In genomic region chr3:52083556-52084087, GRCh38 we compare ENCODE assay signal across 22 cellular contexts.
"Had no signal": no experiment of that assay in that cellular context is flagged by ENCODE, and none has a peak within 500 bp of the region (broad histone marks: within the 10 kb centered on the region; RNA-seq: fewer than 3 reads in every experiment).

No MANE protein-coding gene starts in this region.

- H3K4me3 ChIP-seq: ascending aorta, breast epithelium, gastrocnemius medialis, mucosa of descending colon, pancreas, tibial artery, uterus had no signal

- H3K27me3 Mint-ChIP-seq: activated CD8-positive, alpha-beta T cell treated with anti-CD3 and anti-CD28 coated beads for 36 hours; naive B cell had no signal

- H3K27ac Mint-ChIP-seq: activated CD8-positive, alpha-beta T cell treated with anti-CD3 and anti-CD28 coated beads for 36 hours; activated naive CD4-positive, alpha-beta T cell treated with anti-CD3 and anti-CD28 coated beads for 36 hours had no signal

- H3K9me3 Mint-ChIP-seq: activated CD8-positive, alpha-beta T cell treated with anti-CD3 and anti-CD28 coated beads for 36 hours; activated naive CD4-positive, alpha-beta T cell treated with anti-CD3 and anti-CD28 coated beads for 36 hours; naive B cell had no signal

- H3K27me3 ChIP-seq: ascending aorta, breast epithelium, gastrocnemius medialis, pancreas, tibial artery, uterus had no signal

- H3K4me3 Mint-ChIP-seq: activated CD8-positive, alpha-beta T cell treated with anti-CD3 and anti-CD28 coated beads for 36 hours; activated naive CD4-positive, alpha-beta T cell treated with anti-CD3 and anti-CD28 coated beads for 36 hours had no signal

- H3K9me3 ChIP-seq: ascending aorta, breast epithelium, gastrocnemius medialis, mucosa of descending colon, pancreas, tibial artery, uterus had no signal

- H3K27ac ChIP-seq: ascending aorta, breast epithelium, gastrocnemius medialis, pancreas, tibial artery, uterus had no signal

- H3K36me3 Mint-ChIP-seq: naive B cell had no signal

- ATAC-seq: activated CD8-positive, alpha-beta T cell treated with anti-CD3 and anti-CD28 coated beads for 36 hours; gastrocnemius medialis; mucosa of descending colon; pancreas; stimulated activated naive CD8-positive, alpha-beta T cell treated with anti-CD3 and anti-CD28 coated beads, Interleukin-15, Interleukin-2, amounts not matched to agents 100 U/mL and 50 U/mL, for 24 hours had no signal

- H3K4me1 ChIP-seq: breast epithelium, pancreas, uterus had no signal

- DNase-seq: activated CD4-positive, alpha-beta T cell treated with anti-CD3 and anti-CD28 coated beads for 48 hours; activated CD4-positive, CD25-positive, alpha-beta regulatory T cell; activated CD8-positive, alpha-beta T cell treated with anti-CD3 and anti-CD28 coated beads for 36 hours; activated naive CD4-positive, alpha-beta T cell treated with anti-CD3 and anti-CD28 coated beads for 36 hours; activated T-cell treated with anti-CD3 and anti-CD28 coated beads, Interleukin-2, amount 50 U/mL, for 1 hour; cerebellar nuclear complex; effector CD4-positive, alpha-beta T cell; gastrocnemius medialis; head of caudate nucleus; mesenchymal stem cell; naive B cell; stimulated activated CD4-positive, alpha-beta T cell treated with anti-CD3 and anti-CD28 coated beads, Interleukin-12 subunit alpha, Interleukin-12 subunit beta, amount 100 ng/mL, for 4 hours; stimulated activated CD4-positive, alpha-beta T cell treated with anti-CD3 and anti-CD28 coated beads, Interleukin-1b, Interleukin-23, amount 100 ng/mL, for 48 hours; stimulated activated naive CD8-positive, alpha-beta T cell treated with anti-CD3 and anti-CD28 coated beads, Interleukin-15, Interleukin-2, amounts not matched to agents 100 U/mL and 50 U/mL, for 24 hours; substantia nigra; T1000; tibial artery; uterus had no signal
